16 cellular contexts compared by ENCODE assay signal in genomic region chr4:126733301-126733700, GRCh38.
"Had no signal": no experiment of that assay in that cellular context is flagged by ENCODE, and none has a peak within 500 bp of the region (broad histone marks: within the 10 kb centered on the region; RNA-seq: fewer than 3 reads in every experiment).

No MANE protein-coding gene starts in this region.

- H3K9me3 ChIP-seq: upper lobe of left lung had no signal

- H3K27me3 Mint-ChIP-seq: activated CD4-positive, alpha-beta T cell treated with anti-CD3 and anti-CD28 coated beads, Interleukin-2, amount 10 ng/mL, durations not matched to agents 24 days and 14 days; central memory CD8-positive, alpha-beta T cell; dendritic cell treated with granulocyte-macrophage colony-stimulating factor and Interleukin-4, amounts not matched to agents 40 ng/mL and 50 ng/mL, for 4 days; effector memory CD8-positive, alpha-beta T cell; naive B cell; stimulated activated naive CD8-positive, alpha-beta T cell treated with anti-CD3 and anti-CD28 coated beads, Interleukin-15, Interleukin-2, amounts not matched to agents 100 ng/mL and 50 ng/mL, for 24 hours had no signal

- H3K27ac Mint-ChIP-seq: activated CD4-positive, alpha-beta T cell treated with anti-CD3 and anti-CD28 coated beads, Interleukin-2, amount 10 ng/mL, durations not matched to agents 24 days and 14 days; activated naive CD4-positive, alpha-beta T cell treated with anti-CD3 and anti-CD28 coated beads for 36 hours; activated T-helper 1 cell treated with anti-CD3 and anti-CD28 coated beads, Interleukin-12 subunit alpha, Interleukin-12 subunit beta, Interleukin-2, Interleukin-4 antibody, amounts not matched to agents 30 ng/mL and 10 ng/mL and 1 ng/mL, durations not matched to agents 14 hours and 24 hours and 36 hours; dendritic cell treated with granulocyte-macrophage colony-stimulating factor and Interleukin-4, amounts not matched to agents 40 ng/mL and 50 ng/mL, for 4 days; effector memory CD8-positive, alpha-beta T cell; naive B cell; stimulated activated naive CD8-positive, alpha-beta T cell treated with anti-CD3 and anti-CD28 coated beads, Interleukin-15, Interleukin-2, amounts not matched to agents 100 ng/mL and 50 ng/mL, for 24 hours; WTC11 had no signal

- H3K36me3 ChIP-seq: upper lobe of left lung had no signal

- H3K4me3 Mint-ChIP-seq: activated CD4-positive, alpha-beta T cell treated with anti-CD3 and anti-CD28 coated beads, Interleukin-2, amount 10 ng/mL, durations not matched to agents 24 days and 14 days; activated naive CD4-positive, alpha-beta T cell treated with anti-CD3 and anti-CD28 coated beads for 36 hours; activated T-helper 1 cell treated with anti-CD3 and anti-CD28 coated beads, Interleukin-12 subunit alpha, Interleukin-12 subunit beta, Interleukin-2, Interleukin-4 antibody, amounts not matched to agents 30 ng/mL and 10 ng/mL and 1 ng/mL, durations not matched to agents 14 hours and 24 hours and 36 hours; central memory CD8-positive, alpha-beta T cell; dendritic cell treated with granulocyte-macrophage colony-stimulating factor and Interleukin-4, amounts not matched to agents 40 ng/mL and 50 ng/mL, for 4 days; effector memory CD8-positive, alpha-beta T cell; naive B cell; stimulated activated naive CD8-positive, alpha-beta T cell treated with anti-CD3 and anti-CD28 coated beads, Interleukin-15, Interleukin-2, amounts not matched to agents 100 ng/mL and 50 ng/mL, for 24 hours; WTC11 had no signal

- H3K27me3 ChIP-seq: upper lobe of left lung had no signal

- H3K4me1 ChIP-seq: parathyroid adenoma, upper lobe of left lung had no signal

- DNase-seq: activated CD4-positive, alpha-beta T cell treated with anti-CD3 and anti-CD28 coated beads, Interleukin-2, amount 10 ng/mL, durations not matched to agents 24 days and 14 days; activated naive CD4-positive, alpha-beta T cell treated with anti-CD3 and anti-CD28 coated beads for 36 hours; effector memory CD8-positive, alpha-beta T cell; erythroblast; foreskin fibroblast; head of caudate nucleus; naive B cell; stimulated activated CD4-positive, alpha-beta T cell treated with anti-CD3 and anti-CD28 coated beads, Interleukin-15, amount 100 ng/mL, for 24 hours; stimulated activated CD4-positive, alpha-beta T cell treated with anti-CD3 and anti-CD28 coated beads, Interleukin-4, amount 100 ng/mL, for 24 hours; upper lobe of left lung had no signal

- H3K4me3 ChIP-seq: upper lobe of left lung had no signal

- H3K27ac ChIP-seq: parathyroid adenoma, upper lobe of left lung had no signal

- H3K36me3 Mint-ChIP-seq: naive B cell, WTC11 had no signal

- H3K4me1 Mint-ChIP-seq: activated CD4-positive, alpha-beta T cell treated with anti-CD3 and anti-CD28 coated beads, Interleukin-2, amount 10 ng/mL, durations not matched to agents 24 days and 14 days; central memory CD8-positive, alpha-beta T cell; naive B cell; WTC11 had no signal

- H3K9me3 Mint-ChIP-seq: activated CD4-positive, alpha-beta T cell treated with anti-CD3 and anti-CD28 coated beads, Interleukin-2, amount 10 ng/mL, durations not matched to agents 24 days and 14 days; activated T-helper 1 cell treated with anti-CD3 and anti-CD28 coated beads, Interleukin-12 subunit alpha, Interleukin-12 subunit beta, Interleukin-2, Interleukin-4 antibody, amounts not matched to agents 30 ng/mL and 10 ng/mL and 1 ng/mL, durations not matched to agents 14 hours and 24 hours and 36 hours; dendritic cell treated with granulocyte-macrophage colony-stimulating factor and Interleukin-4, amounts not matched to agents 40 ng/mL and 50 ng/mL, for 4 days; WTC11 had no signal

- ATAC-seq: effector memory CD8-positive, alpha-beta T cell; WTC11 had no signal
